ENCODE assay signal across 8 cellular contexts in the genomic region with DNA sequence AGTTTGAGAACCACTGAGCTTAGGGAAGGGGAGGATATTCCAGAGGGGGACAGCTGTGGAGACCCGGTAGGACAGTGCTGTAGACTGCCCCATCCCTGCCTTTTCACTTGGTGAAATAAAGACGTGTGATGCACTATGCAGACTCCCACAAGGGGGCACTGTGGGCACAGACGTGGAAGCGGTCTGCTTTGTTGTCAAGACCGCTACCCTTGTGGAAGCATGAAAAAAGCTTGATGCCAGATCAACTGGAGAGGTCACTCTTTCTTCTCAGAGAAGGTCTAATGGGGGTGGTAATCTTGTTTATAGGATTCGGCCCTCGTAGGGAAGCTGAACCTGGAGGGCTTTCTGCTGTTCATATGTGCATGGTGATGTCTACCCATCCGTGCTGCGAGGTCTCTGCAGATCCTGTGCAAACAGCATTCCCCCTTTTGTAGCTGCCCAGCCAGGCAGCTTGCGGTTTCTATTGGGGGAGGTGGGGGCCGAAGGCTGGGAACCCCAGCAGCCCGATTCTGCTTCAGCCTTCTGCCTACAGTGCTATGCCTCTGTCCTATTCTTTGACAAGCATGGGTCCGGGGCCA. TPM values are rescaled to one million over a fixed set of nuclear protein-coding genes. Genes with fewer than 3 reads are reported as not detected.
A peak's percentile ranks its signal among the peaks of the same experiment; 100 is the strongest.
DNase-seq lines count a peak whose midpoint lies in the region; FAIRE-seq and TF ChIP-seq lines count a peak whose summit lies in the region.

No MANE protein-coding gene starts in this region.

- H2AFZ ChIP-seq in endothelial cell of umbilical vein (ENCODE audit: low read depth, low read length): no peak overlapping the region

- H3K4me3 ChIP-seq in endothelial cell of umbilical vein (replicated peaks in 1 of 3; ENCODE audit: insufficient read depth in 1 of 3, low read depth in 1 of 3, low read length in 3 of 3): no peak overlapping the region

- dilution Hi-C loops in endothelial cell of umbilical vein (cut with MboI; ENCODE audit: extremely low pct_ligation_motif_present, low sequenced_read_pairs): no loop called here

- peaks cover 2% of the 10 kb centered on the region for H4K20me1 ChIP-seq in endothelial cell of umbilical vein (replicated peaks; ENCODE audit: control insufficient read depth, extremely low read depth, insufficient read depth, low read length)

- no peaks in the 10 kb centered on the region for H3K9me1 ChIP-seq in endothelial cell of umbilical vein (replicated peaks; ENCODE audit: control insufficient read depth, extremely low read depth, insufficient read depth, low read length)

- H3K9me3 ChIP-seq in endothelial cell of umbilical vein (replicated peaks; ENCODE audit: control insufficient read depth, insufficient read depth, low read length): no peaks in the 10 kb centered on the region

- CTCF ChIA-PET in endothelial cell of umbilical vein (lab: Charles Lee): interaction anchor here (0.6 to 3.4 kb wide), 61 partner anchors 8 to 1236 kb away, joined by 3 to 68 read pairs (median 4); partner anchors contain the start of gene ZMIZ1

- no peak overlapping the region for H3K9ac ChIP-seq in endothelial cell of umbilical vein (replicated peaks; ENCODE audit: extremely low read depth, insufficient read depth, low read length)

- no peak for TF ChIP-seq POLR2A in endothelial cell of umbilical vein (IDR thresholded peaks at IDR 0.05; ENCODE audit: low read depth, low read length)

- POLR2A ChIA-PET in endothelial cell of umbilical vein (lab: Charles Lee): no interaction called here

- H3K79me2 ChIP-seq in endothelial cell of umbilical vein (ENCODE audit: control insufficient read depth, insufficient read depth, low read length): no peaks in the 10 kb centered on the region

- FAIRE-seq in endothelial cell of umbilical vein (lab: Jason Lieb, UNC): peak; percentile 90

- H3K27me3 ChIP-seq in endothelial cell of umbilical vein (ENCODE audit: control insufficient read depth in 2 of 2, insufficient read depth in 2 of 2, low read length in 2 of 2): no peaks in the 10 kb centered on the region

- H3K36me3 ChIP-seq in endothelial cell of umbilical vein (ENCODE audit: control insufficient read depth in 2 of 2, extremely low read depth in 1 of 2, insufficient read depth in 2 of 2, low read length in 2 of 2): no peaks in the 10 kb centered on the region

- intact Hi-C loops in endothelial cell of umbilical vein (cut with micrococcal nuclease): loop anchor here (1.0 to 5.0 kb wide), 9 partner anchors 120 to 1155 kb away; partner anchors contain the start of gene ZMIZ1

- no peak overlapping the region for H3K4me2 ChIP-seq in endothelial cell of umbilical vein (ENCODE audit: insufficient read depth, low read length)

- DNase-seq in activated gamma-delta T cell treated with Interleukin-2 at 50 U/mL for 16 hours (peak; percentile 86), activated gamma-delta T cell (lab: John Stamatoyannopoulos, UW) (no peak), HK-2 (ENCODE audit: unreplicated experiment) (peak; percentile 82), NOMO-1 treated with DMSO at 0.1 percent for 48 hours (lab: John Stamatoyannopoulos, UW; ENCODE audit: unreplicated experiment) (peak; percentile 55), endothelial cell of umbilical vein (ENCODE audit: low read depth, low spot score) (peak; percentile 86), myocyte (ENCODE audit: low read depth) (peak; percentile 84)
- DNase-seq in activated CD8-positive, alpha-beta memory T cell treated with anti-CD3 and anti-CD28 coated beads, Interleukin-2, amount 50 U/mL, for 1 hour (ENCODE audit: extremely low read depth): peak; percentile 43
- peak; percentile 64 to 78 for DNase-seq in stimulated activated CD8-positive, alpha-beta memory T cell treated with anti-CD3 and anti-CD28 coated beads, Interleukin-7, amount 100 ng/mL, for 1 hour (ENCODE audit: low read depth in 2 of 2)

- no peak overlapping the region for H3K27ac ChIP-seq in endothelial cell of umbilical vein (ENCODE audit: insufficient read depth, low read depth, low read length)

- TF ChIP-seq CTCF in endothelial cell of umbilical vein (IDR thresholded peaks at IDR 0.05; ENCODE audit: extremely low read depth in 1 of 2, insufficient read depth in 1 of 2, low read depth in 1 of 2, low read length in 2 of 2): peak; percentile 88 to 89

- no TSS peak for BruUV-seq in endothelial cell of umbilical vein (replicated peaks; lab: Mats Ljungman, UMichigan)

- peaks cover 6% of the 10 kb centered on the region for H3K4me1 ChIP-seq in endothelial cell of umbilical vein (ENCODE audit: control insufficient read depth, extremely low read depth, insufficient read depth, low read length)

TF ChIP-seq in endothelial cell of umbilical vein, 7 proteins besides CTCF, POLR2A, EP300 and RAD21:
- TF ChIP-seq GATA2 (IDR thresholded peaks at IDR 0.05; ENCODE audit: insufficient read depth, insufficient read length, low read depth, low read length) (no peak), JUN (IDR thresholded peaks at IDR 0.05; ENCODE audit: borderline replicate concordance, insufficient read depth, insufficient read length, low read depth) (no peak), MYC (IDR thresholded peaks at IDR 0.05; ENCODE audit: low read depth, low read length) (no peak), FOS (IDR thresholded peaks at IDR 0.05; ENCODE audit: borderline replicate concordance, insufficient read depth, low read length) (no peak), EZH2 (IDR thresholded peaks at IDR 0.05; ENCODE audit: borderline replicate concordance, low read depth, low read length, severe bottlenecking) (no peak), POLR2AphosphoS5 (IDR thresholded peaks at IDR 0.05; ENCODE audit: insufficient read depth, low read depth, low read length) (no peak)
- TF ChIP-seq, protein P1, sequence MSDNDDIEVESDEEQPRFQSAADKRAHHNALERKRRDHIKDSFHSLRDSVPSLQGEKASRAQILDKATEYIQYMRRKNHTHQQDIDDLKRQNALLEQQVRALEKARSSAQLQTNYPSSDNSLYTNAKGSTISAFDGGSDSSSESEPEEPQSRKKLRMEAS (IDR thresholded peaks at IDR 0.05; ENCODE audit: insufficient read depth, insufficient read length): no peak

RNA-seq across cellular contexts. Expression of gene RPS24, which starts 13.7 kb away (rescaled TPM):
- 1,446 and 1,480 TPM in 2 replicates for total RNA-seq in endothelial cell of umbilical vein
- polyA plus RNA-seq in endothelial cell of umbilical vein: 2,227 and 2,326 TPM in 2 replicates
- polyA plus RNA-seq in endothelial cell of umbilical vein (2011; cell fraction: cytosol; rRNA removed): 4,708 and 5,948 TPM in 2 replicates
- polyA plus RNA-seq in endothelial cell of umbilical vein (2011; cell fraction: nucleus; rRNA removed): 1,219 and 1,267 TPM in 2 replicates
- polyA plus RNA-seq in endothelial cell of umbilical vein (2012): 4,228 and 4,559 TPM in 2 replicates
- 381 and 426 TPM in 2 replicates for polyA minus RNA-seq in endothelial cell of umbilical vein
- polyA minus RNA-seq in endothelial cell of umbilical vein (2011; cell fraction: cytosol; rRNA and poly(A)+ RNA removed): 977 TPM
- 157 and 207 TPM in 2 replicates for polyA minus RNA-seq in endothelial cell of umbilical vein (2011; cell fraction: nucleus; rRNA and poly(A)+ RNA removed)
- total RNA-seq in myocyte: 1,781 and 1,980 TPM in 2 replicates
- polyA plus RNA-seq in myocyte (2012): 1,478 TPM

RNA-seq across cellular contexts. Expression of gene POLR3A, which starts 18.1 kb away (rescaled TPM):
- 22.1 and 25.3 TPM in 2 replicates for total RNA-seq in endothelial cell of umbilical vein
- polyA plus RNA-seq in endothelial cell of umbilical vein: 8.0 and 9.5 TPM in 2 replicates
- polyA plus RNA-seq in endothelial cell of umbilical vein (2011; cell fraction: cytosol; rRNA removed): 8.7 and 9.8 TPM in 2 replicates
- 31.1 and 31.3 TPM in 2 replicates for polyA plus RNA-seq in endothelial cell of umbilical vein (2011; cell fraction: nucleus; rRNA removed)
- 18.0 and 21.3 TPM in 2 replicates for polyA plus RNA-seq in endothelial cell of umbilical vein (2012)
- polyA minus RNA-seq in endothelial cell of umbilical vein: 32.8 and 34.0 TPM in 2 replicates
- polyA minus RNA-seq in endothelial cell of umbilical vein (2011; cell fraction: cytosol; rRNA and poly(A)+ RNA removed): 22.7 TPM
- polyA minus RNA-seq in endothelial cell of umbilical vein (2011; cell fraction: nucleus; rRNA and poly(A)+ RNA removed): 28.6 and 37.5 TPM in 2 replicates
- 12.7 and 13.2 TPM in 2 replicates for total RNA-seq in myocyte
- polyA plus RNA-seq in myocyte (2012): 10.2 TPM
